ENCODE assay signal across 10 cellular contexts in the genomic region with DNA sequence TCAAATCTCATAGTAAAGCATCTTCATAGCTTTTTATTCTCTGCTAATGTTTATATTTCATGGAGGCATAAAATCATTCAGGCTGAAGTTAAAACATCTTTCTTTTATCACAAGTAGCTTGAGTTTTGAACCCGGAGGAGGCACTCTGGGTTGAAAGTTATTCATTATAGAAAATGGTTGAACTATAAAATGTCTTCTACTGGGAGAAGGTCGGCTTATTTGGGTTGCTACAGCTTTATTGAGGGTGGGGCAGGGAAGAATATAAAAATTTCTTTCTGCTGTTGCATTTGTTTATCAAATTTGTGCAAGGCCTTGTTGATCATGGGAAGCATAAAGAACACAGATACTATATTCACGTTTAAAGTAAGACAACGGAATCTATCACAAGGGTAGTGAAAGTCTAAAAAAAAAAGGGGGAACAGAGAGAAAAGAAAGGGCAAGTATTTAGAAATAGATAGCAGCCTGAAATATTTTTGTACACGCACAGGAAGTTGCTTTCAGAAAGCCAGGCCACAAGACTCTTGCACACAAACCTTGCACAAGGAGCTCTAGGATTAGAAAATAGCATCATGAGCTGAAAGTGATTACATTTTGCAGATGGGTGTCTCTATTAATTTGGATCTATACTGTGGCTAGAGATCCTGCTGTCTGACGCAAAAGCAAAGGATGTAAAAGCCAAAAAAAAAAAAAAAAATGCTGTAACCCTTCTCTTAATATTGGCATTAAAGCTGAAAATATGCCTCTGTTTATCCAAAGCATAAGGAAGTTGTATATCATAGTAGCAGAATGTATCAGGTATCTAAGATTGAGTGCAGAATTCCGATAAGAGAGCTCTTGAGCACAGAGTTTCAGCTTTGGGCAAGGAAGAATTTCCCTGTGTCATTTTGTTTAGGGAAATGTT. TPM values are rescaled to one million over a fixed set of nuclear protein-coding genes. Genes with fewer than 3 reads are reported as not detected.
DNase-seq lines count a peak whose midpoint lies in the region; ATAC-seq and TF ChIP-seq lines count a peak whose summit lies in the region.
"Had no signal": no experiment of that assay in that cellular context is flagged by ENCODE, and none has a peak within 500 bp of the region (broad histone marks: within the 10 kb centered on the region; RNA-seq: fewer than 3 reads in every experiment).

No MANE protein-coding gene starts in this region.

- H3K27ac Mint-ChIP-seq in activated T-helper 2 cell treated with anti-CD3 and anti-CD28 coated beads, Interferon-gamma antibody, Interleukin-2, Interleukin-4, amounts not matched to agents 10 μg/mL and 5 μg/mL and 100 μg/mL, durations not matched to agents 14 hours and 24 hours and 36 hours: peak overlapping the region; percentile 96

- intact Hi-C loops in activated T-helper 2 cell treated with anti-CD3 and anti-CD28 coated beads, Interferon-gamma antibody, Interleukin-2, Interleukin-4, amounts not matched to agents 10 μg/mL and 5 μg/mL and 100 μg/mL, durations not matched to agents 14 hours and 24 hours and 36 hours (cut with micrococcal nuclease): no loop called here

- ATAC-seq in GM18868 (IDR thresholded peaks at IDR 0.05; ENCODE audit: unreplicated experiment): peak; percentile 37
- ATAC-seq in HG03432 (IDR thresholded peaks at IDR 0.05; ENCODE audit: unreplicated experiment): peak; percentile 57
- ATAC-seq in HG03139 (IDR thresholded peaks at IDR 0.05; ENCODE audit: unreplicated experiment): no peak
- ATAC-seq in HG02588 (IDR thresholded peaks at IDR 0.05; ENCODE audit: unreplicated experiment): no peak
- ATAC-seq: HCT116 had no signal

- H3K27me3 Mint-ChIP-seq in activated T-helper 2 cell treated with anti-CD3 and anti-CD28 coated beads, Interferon-gamma antibody, Interleukin-2, Interleukin-4, amounts not matched to agents 10 μg/mL and 5 μg/mL and 100 μg/mL, durations not matched to agents 14 hours and 24 hours and 36 hours (ENCODE audit: low read depth): no peaks in the 10 kb centered on the region

- H3K27me3 ChIP-seq in WERI-Rb-1 (ENCODE audit: insufficient read depth, low read depth, severe bottlenecking): no peaks in the 10 kb centered on the region

- no peak overlapping the region for H3K4me3 ChIP-seq in WERI-Rb-1 (ENCODE audit: low read depth, low read length)
- H3K4me3 ChIP-seq: SK-N-MC had no signal

- H3K4me1 Mint-ChIP-seq in activated T-helper 2 cell treated with anti-CD3 and anti-CD28 coated beads, Interferon-gamma antibody, Interleukin-2, Interleukin-4, amounts not matched to agents 10 μg/mL and 5 μg/mL and 100 μg/mL, durations not matched to agents 14 hours and 24 hours and 36 hours (ENCODE audit: low read depth): peaks cover 68% of the 10 kb centered on the region

- no peaks in the 10 kb centered on the region for H3K36me3 ChIP-seq in WERI-Rb-1

- DNase-seq in activated T-helper 2 cell treated with anti-CD3 and anti-CD28 coated beads, Interferon-gamma antibody, Interleukin-2, Interleukin-4, amounts not matched to agents 10 μg/mL and 5 μg/mL and 100 μg/mL, durations not matched to agents 14 hours and 24 hours and 36 hours (ENCODE audit: low spot score): no peak
- DNase-seq in pons (ENCODE audit: low spot score) (peak; percentile 50), WERI-Rb-1 (no peak), mucosa of gallbladder (ENCODE audit: low spot score) (no peak)

- no peaks in the 10 kb centered on the region for H3K36me3 Mint-ChIP-seq in activated T-helper 2 cell treated with anti-CD3 and anti-CD28 coated beads, Interferon-gamma antibody, Interleukin-2, Interleukin-4, amounts not matched to agents 10 μg/mL and 5 μg/mL and 100 μg/mL, durations not matched to agents 14 hours and 24 hours and 36 hours (ENCODE audit: low read depth)

- H3K9me3 Mint-ChIP-seq in activated T-helper 2 cell treated with anti-CD3 and anti-CD28 coated beads, Interferon-gamma antibody, Interleukin-2, Interleukin-4, amounts not matched to agents 10 μg/mL and 5 μg/mL and 100 μg/mL, durations not matched to agents 14 hours and 24 hours and 36 hours: no peaks in the 10 kb centered on the region

- no peak for TF ChIP-seq CTCF in WERI-Rb-1 (IDR thresholded peaks at IDR 0.05; ENCODE audit: low read depth, low read length)

- H3K4me3 Mint-ChIP-seq in activated T-helper 2 cell treated with anti-CD3 and anti-CD28 coated beads, Interferon-gamma antibody, Interleukin-2, Interleukin-4, amounts not matched to agents 10 μg/mL and 5 μg/mL and 100 μg/mL, durations not matched to agents 14 hours and 24 hours and 36 hours (ENCODE audit: low read depth): peak overlapping the region; percentile 57

- H3K9me3 ChIP-seq in WERI-Rb-1 (ENCODE audit: severe bottlenecking): no peaks in the 10 kb centered on the region

- H3K27ac ChIP-seq in WERI-Rb-1: no peak overlapping the region
- H3K27ac ChIP-seq: SK-N-MC had no signal

RNA-seq across cellular contexts. Expression of a gene that starts 37.2 kb away (rescaled TPM):
- not detected in 2 replicates for total RNA-seq in activated T-helper 2 cell treated with anti-CD3 and anti-CD28 coated beads, Interferon-gamma antibody, Interleukin-2, Interleukin-4, amounts not matched to agents 10 μg/mL and 5 μg/mL and 100 μg/mL, durations not matched to agents 14 hours and 24 hours and 36 hours
- total RNA-seq in mucosa of gallbladder: not detected

Comparison
In these comparisons a context has a peak if more than half of its experiments do, and no peak if none do; other contexts are left out.
1. ATAC-seq: peak in GM18868 (single experiment) and HG03432 (single experiment); none in HG03139 (single experiment) and HG02588 (single experiment).